Comparison of ENCODE assay signal across 32 cellular contexts in the genomic region with DNA sequence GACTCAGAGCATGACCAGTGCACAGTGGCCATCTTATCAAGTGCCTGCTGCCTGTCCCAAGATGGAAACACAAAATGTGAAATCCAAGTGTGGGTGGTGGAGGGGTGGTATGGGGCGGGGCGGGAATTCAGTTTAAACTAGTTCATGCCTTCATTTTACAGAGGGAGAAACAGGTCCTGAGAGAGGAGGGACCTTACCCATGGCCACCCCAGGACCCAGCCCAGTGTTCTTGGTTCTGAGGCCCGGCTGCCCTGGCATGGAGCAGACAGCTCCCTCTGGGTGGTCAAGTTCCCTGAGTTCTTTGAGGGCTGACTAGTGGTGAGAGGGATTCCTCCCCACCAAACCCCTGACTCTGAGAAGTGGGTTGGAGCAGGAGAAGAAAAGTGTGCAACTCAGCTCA. TPM values are rescaled to one million over a fixed set of nuclear protein-coding genes. Genes with fewer than 3 reads are reported as not detected.
"Had no signal": no experiment of that assay in that cellular context is flagged by ENCODE, and none has a peak within 500 bp of the region (broad histone marks: within the 10 kb centered on the region; RNA-seq: fewer than 3 reads in every experiment).

No MANE protein-coding gene starts in this region.

- H3K36me3 ChIP-seq: neutrophil, pancreas, prostate gland, right lobe of liver, spleen, stomach, thoracic aorta, thyroid gland, tibial nerve, upper lobe of left lung, vagina had no signal

- H3K9me3 Mint-ChIP-seq: natural killer cell treated with Interleukin-12 subunit alpha and Interleukin-12 subunit beta and Interleukin-15 and Interleukin-18, amount 100 ng/mL, for 72 hours; nephron progenitor cell; neural crest cell; stimulated activated effector memory CD8-positive, alpha-beta T cell treated with anti-CD3 and anti-CD28 coated beads, Interleukin-12 subunit alpha, Interleukin-12 subunit beta, amount 100 ng/mL, for 72 hours; stimulated activated naive B cell treated with anti-CD40 and anti-IgM and Interleukin-4, amounts not matched to agents 10 μg/mL and 1 μg/mL and 100 μg/mL, for 72 hours; stimulated activated naive CD8-positive, alpha-beta T cell treated with anti-CD3 and anti-CD28 coated beads, Interleukin-15, Interleukin-2, amounts not matched to agents 100 ng/mL and 50 ng/mL, for 24 hours had no signal

- H3K9me3 ChIP-seq: neutrophil, pancreas, prostate gland, right lobe of liver, spleen, stomach, thoracic aorta, thyroid gland, upper lobe of left lung, vagina had no signal

- FAIRE-seq: pancreas, urothelium cell line had no signal

- H3K4me3 Mint-ChIP-seq: naive thymus-derived CD8-positive, alpha-beta T cell; natural killer cell treated with Interleukin-12 subunit alpha and Interleukin-12 subunit beta and Interleukin-15 and Interleukin-18, amount 100 ng/mL, for 72 hours; nephron progenitor cell; neural crest cell; stimulated activated effector memory CD8-positive, alpha-beta T cell treated with anti-CD3 and anti-CD28 coated beads, Interleukin-12 subunit alpha, Interleukin-12 subunit beta, amount 100 ng/mL, for 72 hours; stimulated activated naive B cell treated with anti-CD40 and anti-IgM and Interleukin-4, amounts not matched to agents 10 μg/mL and 1 μg/mL and 100 μg/mL, for 72 hours; stimulated activated naive CD8-positive, alpha-beta T cell treated with anti-CD3 and anti-CD28 coated beads, Interleukin-15, Interleukin-2, amounts not matched to agents 100 ng/mL and 50 ng/mL, for 24 hours had no signal

- ATAC-seq: naive thymus-derived CD8-positive, alpha-beta T cell; natural killer cell treated with Interleukin-12 subunit alpha and Interleukin-12 subunit beta and Interleukin-15 and Interleukin-18, amount 100 ng/mL, for 72 hours; pancreas; right lobe of liver; stimulated activated effector memory CD8-positive, alpha-beta T cell treated with anti-CD3 and anti-CD28 coated beads, Interleukin-12 subunit alpha, Interleukin-12 subunit beta, amount 100 ng/mL, for 72 hours; stimulated activated naive B cell treated with anti-CD40 and anti-IgM and Interleukin-4, amounts not matched to agents 10 μg/mL and 1 μg/mL and 100 μg/mL, for 72 hours had no signal

- H3K27me3 ChIP-seq: pancreas, right lobe of liver, thyroid gland, tibial nerve, upper lobe of left lung, vagina had no signal

- H3K4me1 ChIP-seq: pancreas, prostate gland, right lobe of liver, upper lobe of left lung had no signal

- H3K27ac ChIP-seq: neutrophil, pancreas, prostate gland, right lobe of liver, skin epidermis, spleen, stomach, thoracic aorta, thyroid gland, tibial nerve, upper lobe of left lung, vagina had no signal

- H3K36me3 Mint-ChIP-seq: naive thymus-derived CD8-positive, alpha-beta T cell; natural killer cell treated with Interleukin-12 subunit alpha and Interleukin-12 subunit beta and Interleukin-15 and Interleukin-18, amount 100 ng/mL, for 72 hours; stimulated activated effector memory CD8-positive, alpha-beta T cell treated with anti-CD3 and anti-CD28 coated beads, Interleukin-12 subunit alpha, Interleukin-12 subunit beta, amount 100 ng/mL, for 72 hours; stimulated activated naive B cell treated with anti-CD40 and anti-IgM and Interleukin-4, amounts not matched to agents 10 μg/mL and 1 μg/mL and 100 μg/mL, for 72 hours had no signal

- H3K4me3 ChIP-seq: pancreas, prostate gland, right lobe of liver, skin epidermis, smooth muscle cell, spleen, stomach, thoracic aorta, thyroid gland, tibial nerve, upper lobe of left lung, vagina had no signal

- H3K27ac Mint-ChIP-seq: naive thymus-derived CD8-positive, alpha-beta T cell; natural killer cell treated with Interleukin-12 subunit alpha and Interleukin-12 subunit beta and Interleukin-15 and Interleukin-18, amount 100 ng/mL, for 72 hours; nephron progenitor cell; stimulated activated effector memory CD8-positive, alpha-beta T cell treated with anti-CD3 and anti-CD28 coated beads, Interleukin-12 subunit alpha, Interleukin-12 subunit beta, amount 100 ng/mL, for 72 hours; stimulated activated naive B cell treated with anti-CD40 and anti-IgM and Interleukin-4, amounts not matched to agents 10 μg/mL and 1 μg/mL and 100 μg/mL, for 72 hours; stimulated activated naive CD8-positive, alpha-beta T cell treated with anti-CD3 and anti-CD28 coated beads, Interleukin-15, Interleukin-2, amounts not matched to agents 100 ng/mL and 50 ng/mL, for 24 hours had no signal

- DNase-seq: naive thymus-derived CD8-positive, alpha-beta T cell; nephron progenitor cell; nucleus accumbens; retina; right cardiac atrium; right lobe of liver; spleen; stimulated activated CD4-positive, alpha-beta T cell treated with anti-CD3 and anti-CD28 coated beads, Interleukin-12 subunit alpha, Interleukin-12 subunit beta, amount 100 ng/mL, for 4 hours; stimulated activated CD4-positive, alpha-beta T cell treated with anti-CD3 and anti-CD28 coated beads, Interleukin-1b, Interleukin-23, amount 100 ng/mL, for 48 hours; stimulated activated CD4-positive, alpha-beta T cell treated with anti-CD3 and anti-CD28 coated beads, Interleukin-4, amount 100 ng/mL, for 1 hour; stimulated activated CD4-positive, alpha-beta T cell treated with anti-CD3 and anti-CD28 coated beads, Interleukin-4, amount 100 ng/mL, for 4 hours; stimulated activated naive B cell treated with anti-CD40 and anti-IgM and Interleukin-4, amounts not matched to agents 10 μg/mL and 1 μg/mL and 100 μg/mL, for 72 hours; stimulated activated naive CD4-positive, alpha-beta T cell treated with Interleukin-2 at 50 U/mL for 16 hours; stomach; thyroid gland; trophoblast cell; upper lobe of left lung had no signal

- H3K4me1 Mint-ChIP-seq: stimulated activated effector memory CD8-positive, alpha-beta T cell treated with anti-CD3 and anti-CD28 coated beads, Interleukin-12 subunit alpha, Interleukin-12 subunit beta, amount 100 ng/mL, for 72 hours; stimulated activated naive B cell treated with anti-CD40 and anti-IgM and Interleukin-4, amounts not matched to agents 10 μg/mL and 1 μg/mL and 100 μg/mL, for 72 hours had no signal

RNA-seq across cellular contexts. Expression of gene KCNIP1, which starts 20.8 kb away (rescaled TPM):
- total RNA-seq: naive thymus-derived CD8-positive, alpha-beta T cell; natural killer cell treated with Interleukin-12 subunit alpha and Interleukin-12 subunit beta and Interleukin-15 and Interleukin-18, amount 100 ng/mL, for 72 hours; pulmonary artery endothelial cell; right cardiac atrium; smooth muscle cell; thoracic aorta; ureter; vagina had no signal
- polyA plus RNA-seq: naive thymus-derived CD8-positive, alpha-beta T cell had no signal
